ENCODE assay signal across 8 cellular contexts in genomic region chr1:9201421-9202239, GRCh38. TPM values are rescaled to one million over a fixed set of nuclear protein-coding genes. Genes with fewer than 3 reads are reported as not detected.
DNase-seq lines count a peak whose midpoint lies in the region; ATAC-seq and TF ChIP-seq lines count a peak whose summit lies in the region.

No MANE protein-coding gene starts in this region.

- peak overlapping the region; percentile 63 for H3K4me3 Mint-ChIP-seq in activated naive CD4-positive, alpha-beta T cell treated with anti-CD3 and anti-CD28 coated beads, Interleukin-2, amount 50 U/mL, for 24 hours
- H3K4me3 Mint-ChIP-seq in activated CD8-positive, alpha-beta T cell treated with anti-CD3 and anti-CD28 coated beads for 36 hours = no peak overlapping the region

- CTCF ChIA-PET in activated CD8-positive, alpha-beta T cell treated with anti-CD3 and anti-CD28 coated beads for 36 hours (lab: Charles Lee) = interaction anchor here (0.7 to 6.7 kb wide), 9 partner anchors 11 to 254 kb away, joined by 3 to 63 read pairs (median 5); partner anchors contain the start of gene H6PD
- CTCF ChIA-PET in OCI-LY7 (lab: Charles Lee; ENCODE audit: unreplicated experiment) = no interaction called here

- H3K27me3 Mint-ChIP-seq in activated naive CD4-positive, alpha-beta T cell treated with anti-CD3 and anti-CD28 coated beads, Interleukin-2, amount 50 U/mL, for 24 hours = peaks cover 60% of the 10 kb centered on the region
- peaks cover 82% of the 10 kb centered on the region for H3K27me3 Mint-ChIP-seq in activated CD8-positive, alpha-beta T cell treated with anti-CD3 and anti-CD28 coated beads for 36 hours

- H3K36me3 Mint-ChIP-seq in activated naive CD4-positive, alpha-beta T cell treated with anti-CD3 and anti-CD28 coated beads, Interleukin-2, amount 50 U/mL, for 24 hours = no peaks in the 10 kb centered on the region
- H3K36me3 Mint-ChIP-seq in activated naive CD4-positive, alpha-beta T cell treated with anti-CD3 and anti-CD28 coated beads, Interleukin-2, amount 50 U/mL, for 72 hours = peaks cover 0 to 5% of the 10 kb centered on the region in 2 donors
- H3K36me3 Mint-ChIP-seq in activated CD8-positive, alpha-beta T cell treated with anti-CD3 and anti-CD28 coated beads for 36 hours (ENCODE audit: low read depth) = no peaks in the 10 kb centered on the region

- H3K9me2 ChIP-seq in OCI-LY7 (ENCODE audit: insufficient read depth, low read length) = no peaks in the 10 kb centered on the region

- H3K27ac Mint-ChIP-seq in activated naive CD4-positive, alpha-beta T cell treated with anti-CD3 and anti-CD28 coated beads, Interleukin-2, amount 50 U/mL, for 24 hours = no peak overlapping the region
- H3K27ac Mint-ChIP-seq in activated naive CD4-positive, alpha-beta T cell treated with anti-CD3 and anti-CD28 coated beads, Interleukin-2, amount 50 U/mL, for 72 hours = no peak overlapping the region
- no peak overlapping the region for H3K27ac Mint-ChIP-seq in activated CD8-positive, alpha-beta T cell treated with anti-CD3 and anti-CD28 coated beads for 36 hours

- POLR2A ChIA-PET in activated CD8-positive, alpha-beta T cell treated with anti-CD3 and anti-CD28 coated beads for 36 hours (lab: Charles Lee) = interaction anchor here (1.1 kb wide), 1 partner anchor 20 kb away, joined by 3 read pairs; no protein-coding TSS in a partner anchor
- POLR2A ChIA-PET in OCI-LY7 (lab: Charles Lee) = interaction anchor here (0.5 to 1.2 kb wide), 4 partner anchors 22 to 355 kb away, joined by 3 to 6 read pairs (median 5); no protein-coding TSS in a partner anchor

- H3K36me3 ChIP-seq in right atrium auricular region (no peaks in the 10 kb centered on the region), OCI-LY7 (ENCODE audit: insufficient read depth, low read length) (no peaks in the 10 kb centered on the region)

- no peak overlapping the region for H3K4me2 ChIP-seq in OCI-LY7 (ENCODE audit: low read length)

- BruUV-seq in OCI-LY7 (replicated peaks; lab: Mats Ljungman, UMichigan) = no TSS peak

- H3K4me3 ChIP-seq in right atrium auricular region (peak overlapping the region; percentile 2 to 34), skin epidermis (peak overlapping the region in 5 of 7 experiments; percentile 5 to 22 (median 18)), OCI-LY7 (ENCODE audit: low read depth, low read length, poor library complexity, severe bottlenecking) (no peak overlapping the region)

- no peaks in the 10 kb centered on the region for H3K9me3 Mint-ChIP-seq in activated naive CD4-positive, alpha-beta T cell treated with anti-CD3 and anti-CD28 coated beads, Interleukin-2, amount 50 U/mL, for 24 hours
- no peaks in the 10 kb centered on the region for H3K9me3 Mint-ChIP-seq in activated naive CD4-positive, alpha-beta T cell treated with anti-CD3 and anti-CD28 coated beads, Interleukin-2, amount 50 U/mL, for 72 hours
- H3K9me3 Mint-ChIP-seq in activated CD8-positive, alpha-beta T cell treated with anti-CD3 and anti-CD28 coated beads for 36 hours = no peaks in the 10 kb centered on the region

- no peaks in the 10 kb centered on the region for H3K9me3 ChIP-seq in right atrium auricular region
- H3K9me3 ChIP-seq in OCI-LY7 (ENCODE audit: low read length) = no peaks in the 10 kb centered on the region

- no peaks in the 10 kb centered on the region for H4K20me1 ChIP-seq in OCI-LY7 (ENCODE audit: insufficient read depth, low read length)

- H3K79me2 ChIP-seq in OCI-LY7 (ENCODE audit: insufficient read depth, low read depth, low read length) = no peaks in the 10 kb centered on the region

- no peaks in the 10 kb centered on the region for H3K27me3 ChIP-seq in right atrium auricular region

- H3K27ac ChIP-seq in right atrium auricular region (no peak overlapping the region), skin epidermis (peak overlapping the region in 4 of 21 experiments; percentile 5 to 43 (median 33)), OCI-LY7 (ENCODE audit: low read depth, low read length, poor library complexity, severe bottlenecking) (no peak overlapping the region)

- no peak for TF ChIP-seq CTCF in activated CD8-positive, alpha-beta T cell treated with anti-CD3 and anti-CD28 coated beads for 36 hours (IDR thresholded peaks at IDR 0.05)
- TF ChIP-seq CTCF in right atrium auricular region (IDR thresholded peaks at IDR 0.05) (no peak), OCI-LY7 (conservative IDR thresholded peaks at IDR 0.05; ENCODE audit: low read length) (no peak)

- ATAC-seq in activated naive CD4-positive, alpha-beta T cell treated with anti-CD3 and anti-CD28 coated beads, Interleukin-2, amount 50 U/mL, for 72 hours = no peak
- no peak for ATAC-seq in activated CD8-positive, alpha-beta T cell treated with anti-CD3 and anti-CD28 coated beads for 36 hours
- no peak for ATAC-seq in HG03571 (IDR thresholded peaks at IDR 0.05; ENCODE audit: unreplicated experiment)

- intact Hi-C loops in activated CD8-positive, alpha-beta T cell treated with anti-CD3 and anti-CD28 coated beads for 36 hours (cut with micrococcal nuclease) = no loop called here
- intact Hi-C loops in OCI-LY7 (cut with micrococcal nuclease; ENCODE audit: unreplicated experiment) = no loop called here

- no peak overlapping the region for H2AFZ ChIP-seq in OCI-LY7 (ENCODE audit: low read length)

- DNase-seq in activated naive CD4-positive, alpha-beta T cell treated with anti-CD3 and anti-CD28 coated beads, Interleukin-2, amount 50 U/mL, for 72 hours (ENCODE audit: low spot score in 2 of 2) = no peak
- peak; percentile 24 for DNase-seq in activated CD8-positive, alpha-beta T cell treated with anti-CD3 and anti-CD28 coated beads for 36 hours
- DNase-seq in right atrium auricular region (ENCODE audit: low spot score) (peak; percentile 72), OCI-LY7 (ENCODE audit: low spot score) (no peak), NCI-H526 (lab: John Stamatoyannopoulos, UW) (no peak)

- H3K4me1 ChIP-seq in right atrium auricular region (peaks cover 0 to 35% of the 10 kb centered on the region in 2 donors), OCI-LY7 (ENCODE audit: insufficient read depth, low read length, poor library complexity, severe bottlenecking) (peaks cover 3% of the 10 kb centered on the region)

- H3K4me1 Mint-ChIP-seq in activated naive CD4-positive, alpha-beta T cell treated with anti-CD3 and anti-CD28 coated beads, Interleukin-2, amount 50 U/mL, for 24 hours = peaks cover 38% of the 10 kb centered on the region
- H3K4me1 Mint-ChIP-seq in activated CD8-positive, alpha-beta T cell treated with anti-CD3 and anti-CD28 coated beads for 36 hours (ENCODE audit: low read depth) = peaks cover 45% of the 10 kb centered on the region

RNA-seq across cellular contexts. Expression of gene H6PD, which starts 32.9 kb away (rescaled TPM):
- total RNA-seq in activated naive CD4-positive, alpha-beta T cell treated with anti-CD3 and anti-CD28 coated beads, Interleukin-2, amount 50 U/mL, for 72 hours = 10 to 100 TPM in 1 of 2 donors, 1 to 10 TPM in 1; 4.4 to 16.2 TPM
- total RNA-seq in activated CD8-positive, alpha-beta T cell treated with anti-CD3 and anti-CD28 coated beads for 36 hours = 1 to 10 TPM; 7.5 to 7.8 TPM
- total RNA-seq in right atrium auricular region = 10 to 100 TPM; 35.0 to 41.0 TPM
- 8.2 and 8.5 TPM in 2 replicates for total RNA-seq in OCI-LY7 (2014; rRNA removed; shearing (Covaris generic))
- 22.1 TPM in 2 replicates for total RNA-seq in OCI-LY7 (2022)

Comparison
In these comparisons a context has a peak if more than half of its experiments do, and no peak if none do; other contexts are left out.
1. DNase-seq: peak in activated CD8-positive, alpha-beta T cell treated with anti-CD3 and anti-CD28 coated beads for 36 hours (single experiment) and right atrium auricular region (single experiment); none in activated naive CD4-positive, alpha-beta T cell treated with anti-CD3 and anti-CD28 coated beads, Interleukin-2, amount 50 U/mL, for 72 hours (0 of 2), OCI-LY7 (single experiment) and NCI-H526 (0 of 2).